Comparison of ENCODE assay signal across 14 cellular contexts in the genomic region with DNA sequence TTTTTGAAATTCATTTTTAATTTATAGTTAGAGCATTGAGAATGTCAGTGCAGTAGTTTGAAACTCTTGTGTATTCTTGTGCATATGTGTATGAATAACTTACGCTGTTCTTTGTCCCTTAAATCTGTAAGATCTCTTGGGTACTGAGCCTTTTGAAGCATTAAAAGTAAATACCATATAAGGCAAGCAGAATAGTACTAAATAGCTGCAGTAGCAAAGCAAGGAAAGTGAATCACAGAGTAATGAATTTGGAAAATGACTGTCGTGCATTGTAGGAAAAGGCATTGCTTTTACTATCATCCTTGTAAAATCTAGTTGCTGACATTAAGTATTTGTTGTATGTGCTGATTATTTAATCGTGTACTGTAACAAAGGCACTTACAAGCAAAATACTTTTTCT. TPM values are rescaled to one million over a fixed set of nuclear protein-coding genes. Genes with fewer than 3 reads are reported as not detected.
A peak's percentile ranks its signal among the peaks of the same experiment; 100 is the strongest.
DNase-seq lines count a peak whose midpoint lies in the region; ATAC-seq and TF ChIP-seq lines count a peak whose summit lies in the region.
"Had no signal": no experiment of that assay in that cellular context is flagged by ENCODE, and none has a peak within 500 bp of the region (broad histone marks: within the 10 kb centered on the region; RNA-seq: fewer than 3 reads in every experiment).

No MANE protein-coding gene starts in this region.

- peak overlapping the region; percentile 23 for H3K4me3 ChIP-seq in CD4-positive, CD25-positive, alpha-beta regulatory T cell (ENCODE audit: low read depth, low read length)
- H3K4me3 ChIP-seq in OCI-LY1 (ENCODE audit: low read depth, low read length, poor library complexity, severe bottlenecking) (peak overlapping the region; percentile 33), coronary artery (peak overlapping the region; percentile 39)
- H3K4me3 ChIP-seq: BLaER1 had no signal

- H3K27ac Mint-ChIP-seq in CD4-positive, CD25-positive, alpha-beta regulatory T cell = peak overlapping the region in 1 of 3 donors; percentile 54
- peak overlapping the region in 7 of 10 donors; percentile 11 to 78 (median 58) for H3K27ac Mint-ChIP-seq in naive thymus-derived CD8-positive, alpha-beta T cell

- no peak overlapping the region for H3K27ac ChIP-seq in CD4-positive, CD25-positive, alpha-beta regulatory T cell (ENCODE audit: insufficient read depth, low read length, poor library complexity, severe bottlenecking)
- H3K27ac ChIP-seq in OCI-LY1 (ENCODE audit: low read depth, low read length, poor library complexity, severe bottlenecking) (peak overlapping the region; percentile 58), coronary artery (peak overlapping the region; percentile 41 to 61)
- H3K27ac ChIP-seq: BLaER1, foreskin keratinocyte had no signal

- H3F3A ChIP-seq in OCI-LY1 (ENCODE audit: insufficient read depth, low read length) = 0 out of 2 replicates have a peak, but pooled peaks cover 4% of the 10 kb centered on the region

- DNase-seq in CD4-positive, CD25-positive, alpha-beta regulatory T cell = no peak
- DNase-seq in coronary artery (ENCODE audit: low spot score) (no peak), NCI-H1048 (lab: John Stamatoyannopoulos, UW) (no peak), Ammon's horn (ENCODE audit: low spot score) (no peak), LoVo (ENCODE audit: low spot score) (no peak)
- DNase-seq in naive thymus-derived CD8-positive, alpha-beta T cell = no peak
- DNase-seq: central memory CD4-positive, alpha-beta T cell; foreskin keratinocyte; H7; NCI-H2171 had no signal

- peak overlapping the region in 1 of 4 donors; percentile 56 for H3K4me3 Mint-ChIP-seq in CD4-positive, CD25-positive, alpha-beta regulatory T cell
- H3K4me3 Mint-ChIP-seq in naive thymus-derived CD8-positive, alpha-beta T cell = peak overlapping the region in 8 of 10 donors; percentile 3 to 70 (median 44)

- peak overlapping the region; percentile 45 for H3K4me2 ChIP-seq in OCI-LY1 (ENCODE audit: low read length)
- H3K4me2 ChIP-seq: BLaER1 had no signal

- peaks cover 63 to 86% (median 66%) of the 10 kb centered on the region in 4 donors for H3K4me1 Mint-ChIP-seq in CD4-positive, CD25-positive, alpha-beta regulatory T cell
- peaks cover 40 to 88% (median 83%) of the 10 kb centered on the region in 4 donors for H3K4me1 Mint-ChIP-seq in naive thymus-derived CD8-positive, alpha-beta T cell

- peaks cover 100% of the 10 kb centered on the region for H3K79me2 ChIP-seq in OCI-LY1 (ENCODE audit: insufficient read depth, low read length)

- no peaks in the 10 kb centered on the region for H4K20me1 ChIP-seq in OCI-LY1 (ENCODE audit: insufficient read depth, low read length)

- H3K9me3 ChIP-seq in CD4-positive, CD25-positive, alpha-beta regulatory T cell (ENCODE audit: control insufficient read depth in 2 of 2, low read length in 2 of 2) = no peaks in the 10 kb centered on the region
- H3K9me3 ChIP-seq in OCI-LY1 (ENCODE audit: low read length) = 0 out of 2 replicates have a peak, but pooled peaks cover 2% of the 10 kb centered on the region
- H3K9me3 ChIP-seq: BLaER1 had no signal

- H3K9me3 Mint-ChIP-seq in CD4-positive, CD25-positive, alpha-beta regulatory T cell = no peaks in the 10 kb centered on the region
- no peaks in the 10 kb centered on the region for H3K9me3 Mint-ChIP-seq in naive thymus-derived CD8-positive, alpha-beta T cell

- no peak for ATAC-seq in CD4-positive, CD25-positive, alpha-beta regulatory T cell (ENCODE audit: low read depth in 2 of 2)
- ATAC-seq in naive thymus-derived CD8-positive, alpha-beta T cell = peak; percentile 35 to 39
- ATAC-seq in GM19328 (IDR thresholded peaks at IDR 0.05; ENCODE audit: unreplicated experiment) = no peak
- ATAC-seq: foreskin keratinocyte had no signal

- H2AFZ ChIP-seq in OCI-LY1 (ENCODE audit: low read length) = no peak overlapping the region

- peak overlapping the region; percentile 32 for H3K9ac ChIP-seq in OCI-LY1 (ENCODE audit: low read length)
- H3K9ac ChIP-seq: BLaER1 had no signal

- no peaks in the 10 kb centered on the region for H3K9me2 ChIP-seq in OCI-LY1 (ENCODE audit: low read depth, low read length)

- POLR2A ChIA-PET in naive thymus-derived CD8-positive, alpha-beta T cell (lab: Charles Lee) = no interaction called here

- peaks cover 11% of the 10 kb centered on the region for H3K4me1 ChIP-seq in CD4-positive, CD25-positive, alpha-beta regulatory T cell (ENCODE audit: control insufficient read depth, insufficient read depth, low read length, poor library complexity, severe bottlenecking)
- peaks cover 93% of the 10 kb centered on the region for H3K4me1 ChIP-seq in OCI-LY1 (ENCODE audit: insufficient read depth, low read length, severe bottlenecking)

- TF ChIP-seq CTCF in OCI-LY1 (IDR thresholded peaks at IDR 0.05; ENCODE audit: low read length) = no peak
- no peak for TF ChIP-seq CTCF in coronary artery (IDR thresholded peaks at IDR 0.05)

- no peaks in the 10 kb centered on the region for H3K36me3 ChIP-seq in CD4-positive, CD25-positive, alpha-beta regulatory T cell (ENCODE audit: control insufficient read depth, insufficient read depth, low read length)
- H3K36me3 ChIP-seq in OCI-LY1 (ENCODE audit: insufficient read depth, low read length) = peaks cover 23% of the 10 kb centered on the region; the same call in 1 of the 2 replicates

- no peaks in the 10 kb centered on the region for H3K27me3 ChIP-seq in CD4-positive, CD25-positive, alpha-beta regulatory T cell (ENCODE audit: control insufficient read depth, insufficient read depth, low read length)
- H3K27me3 ChIP-seq in OCI-LY1 (ENCODE audit: insufficient read depth, low read length) = no peaks in the 10 kb centered on the region
- H3K27me3 ChIP-seq: BLaER1, foreskin keratinocyte had no signal

- no peaks in the 10 kb centered on the region for H3K27me3 Mint-ChIP-seq in CD4-positive, CD25-positive, alpha-beta regulatory T cell
- H3K27me3 Mint-ChIP-seq in naive thymus-derived CD8-positive, alpha-beta T cell = no peaks in the 10 kb centered on the region
- H3K27me3 Mint-ChIP-seq: progenitor cell of endocrine pancreas had no signal

- peaks cover 7% of the 10 kb centered on the region for H3K36me3 Mint-ChIP-seq in CD4-positive, CD25-positive, alpha-beta regulatory T cell
- H3K36me3 Mint-ChIP-seq in naive thymus-derived CD8-positive, alpha-beta T cell = peaks cover 0 to 20% (median 2%) of the 10 kb centered on the region in 3 donors

RNA-seq across cellular contexts. Expression of a gene that starts 12.1 kb away (rescaled TPM):
- 121 TPM for total RNA-seq in CD4-positive, CD25-positive, alpha-beta regulatory T cell
- 100 to 1,000 TPM in 2 of 4 donors, 10 to 100 TPM in 2; 78.5 to 137 (median 97.4) TPM for polyA plus RNA-seq in CD4-positive, CD25-positive, alpha-beta regulatory T cell
- total RNA-seq in naive thymus-derived CD8-positive, alpha-beta T cell = 100 to 1,000 TPM; 140 to 143 TPM
- polyA plus RNA-seq in naive thymus-derived CD8-positive, alpha-beta T cell = 100 to 1,000 TPM; 110 to 124 (median 119) TPM

Comparison
In these comparisons a context has a peak if more than half of its experiments do, and no peak if none do; other contexts are left out.
1. ATAC-seq: peak in naive thymus-derived CD8-positive, alpha-beta T cell (2 of 2); none in CD4-positive, CD25-positive, alpha-beta regulatory T cell (0 of 2) and GM19328 (single experiment).
2. Peak in every context shown above with its lines, with median percentiles within 50 percentile points of each other: H3K4me3 ChIP-seq.